Comparison of ENCODE assay signal across 22 cellular contexts in genomic region chr4:102534845-102535244, GRCh38. TPM values are rescaled to one million over a fixed set of nuclear protein-coding genes. Genes with fewer than 3 reads are reported as not detected.
DNase-seq lines count a peak whose midpoint lies in the region; ATAC-seq and TF ChIP-seq lines count a peak whose summit lies in the region.
"Had no signal": no experiment of that assay in that cellular context is flagged by ENCODE, and none has a peak within 500 bp of the region (broad histone marks: within the 10 kb centered on the region; RNA-seq: fewer than 3 reads in every experiment).

No MANE protein-coding gene starts in this region.

- peaks cover 22% of the 10 kb centered on the region for H3K4me1 ChIP-seq in KMS-11 (ENCODE audit: low read depth, poor library complexity, severe bottlenecking)
- H3K4me1 ChIP-seq: Peyer's patch had no signal

- no peak overlapping the region for H3K9ac ChIP-seq in KMS-11

- no peaks in the 10 kb centered on the region for H3K36me3 ChIP-seq in KMS-11 (ENCODE audit: insufficient read depth)

- peaks cover 63% of the 10 kb centered on the region for H3K4me1 Mint-ChIP-seq in activated CD4-positive, alpha-beta T cell treated with anti-CD3 and anti-CD28 coated beads for 36 hours
- peaks cover 56% of the 10 kb centered on the region for H3K4me1 Mint-ChIP-seq in activated T-helper 2 cell treated with anti-CD3 and anti-CD28 coated beads, Interferon-gamma antibody, Interleukin-2, Interleukin-4, amounts not matched to agents 10 μg/mL and 5 μg/mL and 100 μg/mL, durations not matched to agents 14 hours and 24 hours and 36 hours (ENCODE audit: low read depth)
- H3K4me1 Mint-ChIP-seq in natural killer cell, result peaks cover 38 to 62% of the 10 kb centered on the region in 2 donors
- H3K4me1 Mint-ChIP-seq in activated CD4-positive, alpha-beta memory T cell treated with anti-CD3 and anti-CD28 coated beads, Interleukin-2, amount 10 ng/mL, durations not matched to agents 7 days and 5 days, result peaks cover 39% of the 10 kb centered on the region

- no peaks in the 10 kb centered on the region; the same call in 1 of the 2 replicates for H3K79me2 ChIP-seq in KMS-11 (ENCODE audit: insufficient read depth, low read depth)

- H3K27me3 ChIP-seq in KMS-11 (ENCODE audit: insufficient read depth, low read depth), result no peaks in the 10 kb centered on the region
- H3K27me3 ChIP-seq: Peyer's patch had no signal

- no peak overlapping the region for H3K27ac ChIP-seq in KMS-11
- H3K27ac ChIP-seq: Peyer's patch had no signal

- POLR2A ChIA-PET in activated CD4-positive, alpha-beta T cell treated with anti-CD3 and anti-CD28 coated beads for 36 hours (lab: Charles Lee), result no interaction called here
- POLR2A ChIA-PET in activated CD4-positive, alpha-beta memory T cell treated with anti-CD3 and anti-CD28 coated beads, Interleukin-2, amount 10 ng/mL, durations not matched to agents 7 days and 5 days (lab: Charles Lee), result interaction anchor here (0.6 to 1.6 kb wide), 4 partner anchors 34 to 334 kb away, joined by 3 to 5 read pairs (median 4); partner anchors contain the start of gene NFKB1

- peaks cover 59% of the 10 kb centered on the region for H3K36me3 Mint-ChIP-seq in activated CD4-positive, alpha-beta T cell treated with anti-CD3 and anti-CD28 coated beads for 36 hours (ENCODE audit: low read depth)
- peaks cover 79% of the 10 kb centered on the region for H3K36me3 Mint-ChIP-seq in activated T-helper 2 cell treated with anti-CD3 and anti-CD28 coated beads, Interferon-gamma antibody, Interleukin-2, Interleukin-4, amounts not matched to agents 10 μg/mL and 5 μg/mL and 100 μg/mL, durations not matched to agents 14 hours and 24 hours and 36 hours (ENCODE audit: low read depth)
- peaks cover 11% of the 10 kb centered on the region for H3K36me3 Mint-ChIP-seq in natural killer cell
- H3K36me3 Mint-ChIP-seq in activated CD4-positive, alpha-beta memory T cell treated with anti-CD3 and anti-CD28 coated beads, Interleukin-2, amount 10 ng/mL, durations not matched to agents 7 days and 5 days (ENCODE audit: low read depth), result peaks cover 61% of the 10 kb centered on the region

- TF ChIP-seq CTCF in KMS-11 (conservative IDR thresholded peaks at IDR 0.05; ENCODE audit: low read depth, low read length) (no peak), natural killer cell (IDR thresholded peaks at IDR 0.05) (no peak)

- no peak overlapping the region for H3K4me3 ChIP-seq in KMS-11 (IDR thresholded peaks at IDR 0.05; ENCODE audit: insufficient read depth, low read depth, low read length)
- H3K4me3 ChIP-seq: lung, Peyer's patch had no signal

- H3K4me2 ChIP-seq in KMS-11, result peak overlapping the region; percentile 4; the same call in 1 of the 2 replicates

- H3K27me3 Mint-ChIP-seq in activated CD4-positive, alpha-beta T cell treated with anti-CD3 and anti-CD28 coated beads for 36 hours, result no peaks in the 10 kb centered on the region
- H3K27me3 Mint-ChIP-seq in activated T-helper 2 cell treated with anti-CD3 and anti-CD28 coated beads, Interferon-gamma antibody, Interleukin-2, Interleukin-4, amounts not matched to agents 10 μg/mL and 5 μg/mL and 100 μg/mL, durations not matched to agents 14 hours and 24 hours and 36 hours (ENCODE audit: low read depth), result no peaks in the 10 kb centered on the region
- no peaks in the 10 kb centered on the region for H3K27me3 Mint-ChIP-seq in natural killer cell (ENCODE audit: low read depth in 2 of 2)
- no peaks in the 10 kb centered on the region for H3K27me3 Mint-ChIP-seq in activated CD4-positive, alpha-beta memory T cell treated with anti-CD3 and anti-CD28 coated beads, Interleukin-2, amount 10 ng/mL, durations not matched to agents 7 days and 5 days
- H3K27me3 Mint-ChIP-seq: activated CD4-positive, alpha-beta T cell treated with anti-CD3 and anti-CD28 coated beads, Interleukin-2, amount 10 ng/mL, durations not matched to agents 7 days and 5 days; progenitor cell of endocrine pancreas; type B pancreatic cell had no signal

- peak; percentile 22 for ATAC-seq in activated CD4-positive, alpha-beta T cell treated with anti-CD3 and anti-CD28 coated beads for 36 hours
- peak; percentile 15 to 35 (median 34) for ATAC-seq in natural killer cell
- ATAC-seq: sciatic nerve had no signal

- no peak overlapping the region for H2AFZ ChIP-seq in KMS-11 (ENCODE audit: low read depth)

- intact Hi-C loops in activated CD4-positive, alpha-beta T cell treated with anti-CD3 and anti-CD28 coated beads for 36 hours (cut with DNase I, micrococcal nuclease), result loop anchor here (1.0 to 5.0 kb wide), 6 partner anchors 8 to 33 kb away; partner anchors contain the start of gene NFKB1 (in 1 of the 2)
- intact Hi-C loops in activated T-helper 2 cell treated with anti-CD3 and anti-CD28 coated beads, Interferon-gamma antibody, Interleukin-2, Interleukin-4, amounts not matched to agents 10 μg/mL and 5 μg/mL and 100 μg/mL, durations not matched to agents 14 hours and 24 hours and 36 hours (cut with micrococcal nuclease), result loop anchor here (1.0 to 2.0 kb wide), 8 partner anchors 8 to 272 kb away; partner anchors contain the start of genes NFKB1 and SLC39A8
- intact Hi-C loops in natural killer cell (cut with micrococcal nuclease), result no loop called here

- CTCF ChIA-PET in activated CD4-positive, alpha-beta T cell treated with anti-CD3 and anti-CD28 coated beads for 36 hours (lab: Charles Lee), result interaction anchor here (1.2 to 1.3 kb wide), 4 partner anchors 9 to 93 kb away, joined by 3 to 5 read pairs (median 4); no protein-coding TSS in a partner anchor
- CTCF ChIA-PET in activated CD4-positive, alpha-beta memory T cell treated with anti-CD3 and anti-CD28 coated beads, Interleukin-2, amount 10 ng/mL, durations not matched to agents 7 days and 5 days (lab: Charles Lee), result no interaction called here

- no peak for DNase-seq in activated CD4-positive, alpha-beta T cell treated with anti-CD3 and anti-CD28 coated beads for 36 hours
- DNase-seq in activated CD4-positive, alpha-beta T cell treated with anti-CD3 and anti-CD28 coated beads, Interleukin-2, amount 50 U/mL, for 4 hours, result no peak
- DNase-seq in activated T-helper 2 cell treated with anti-CD3 and anti-CD28 coated beads, Interferon-gamma antibody, Interleukin-2, Interleukin-4, amounts not matched to agents 10 μg/mL and 5 μg/mL and 100 μg/mL, durations not matched to agents 14 hours and 24 hours and 36 hours (ENCODE audit: low spot score), result no peak
- DNase-seq in natural killer cell, result no peak
- no peak for DNase-seq in NCI-H2029 treated with DMSO at 0.1 percent for 48 hours (lab: John Stamatoyannopoulos, UW)
- DNase-seq in kidney tubule cell (ENCODE audit: low spot score), result no peak
- DNase-seq in activated CD4-positive, alpha-beta memory T cell treated with anti-CD3 and anti-CD28 coated beads, Interleukin-2, amount 10 ng/mL, durations not matched to agents 7 days and 5 days, result no peak
- DNase-seq: activated CD4-positive, alpha-beta T cell treated with anti-CD3 and anti-CD28 coated beads, Interleukin-2, amount 10 ng/mL, durations not matched to agents 7 days and 5 days; activated CD8-positive, alpha-beta memory T cell treated with anti-CD3 and anti-CD28 coated beads, Interleukin-2, amount 50 U/mL, for 4 hours; AML-193; GDM1; glutamatergic neuron; KBM-7; NCI-H2171; NCI-H510A treated with DMSO at 0.1 percent for 48 hours; Peyer's patch; stimulated activated CD4-positive, alpha-beta T cell treated with anti-CD3 and anti-CD28 coated beads, Interleukin-15, amount 100 ng/mL, for 24 hours had no signal

- H3K9me3 Mint-ChIP-seq in activated CD4-positive, alpha-beta T cell treated with anti-CD3 and anti-CD28 coated beads for 36 hours (ENCODE audit: low read depth), result no peaks in the 10 kb centered on the region
- no peaks in the 10 kb centered on the region for H3K9me3 Mint-ChIP-seq in activated T-helper 2 cell treated with anti-CD3 and anti-CD28 coated beads, Interferon-gamma antibody, Interleukin-2, Interleukin-4, amounts not matched to agents 10 μg/mL and 5 μg/mL and 100 μg/mL, durations not matched to agents 14 hours and 24 hours and 36 hours
- no peaks in the 10 kb centered on the region for H3K9me3 Mint-ChIP-seq in natural killer cell
- H3K9me3 Mint-ChIP-seq in activated CD4-positive, alpha-beta memory T cell treated with anti-CD3 and anti-CD28 coated beads, Interleukin-2, amount 10 ng/mL, durations not matched to agents 7 days and 5 days, result no peaks in the 10 kb centered on the region
- H3K9me3 Mint-ChIP-seq: activated CD4-positive, alpha-beta T cell treated with anti-CD3 and anti-CD28 coated beads, Interleukin-2, amount 10 ng/mL, durations not matched to agents 7 days and 5 days; type B pancreatic cell had no signal

- H3K27ac Mint-ChIP-seq in activated CD4-positive, alpha-beta T cell treated with anti-CD3 and anti-CD28 coated beads for 36 hours, result peak overlapping the region; percentile 65
- peak overlapping the region; percentile 42 for H3K27ac Mint-ChIP-seq in activated T-helper 2 cell treated with anti-CD3 and anti-CD28 coated beads, Interferon-gamma antibody, Interleukin-2, Interleukin-4, amounts not matched to agents 10 μg/mL and 5 μg/mL and 100 μg/mL, durations not matched to agents 14 hours and 24 hours and 36 hours
- H3K27ac Mint-ChIP-seq in natural killer cell, result peak overlapping the region; percentile 74
- H3K27ac Mint-ChIP-seq in activated CD4-positive, alpha-beta memory T cell treated with anti-CD3 and anti-CD28 coated beads, Interleukin-2, amount 10 ng/mL, durations not matched to agents 7 days and 5 days, result no peak overlapping the region
- H3K27ac Mint-ChIP-seq: activated CD4-positive, alpha-beta T cell treated with anti-CD3 and anti-CD28 coated beads, Interleukin-2, amount 10 ng/mL, durations not matched to agents 7 days and 5 days; progenitor cell of endocrine pancreas; type B pancreatic cell had no signal

- no peaks in the 10 kb centered on the region for H4K20me1 ChIP-seq in KMS-11 (ENCODE audit: insufficient read depth)

- no peak overlapping the region for H3K4me3 Mint-ChIP-seq in activated CD4-positive, alpha-beta T cell treated with anti-CD3 and anti-CD28 coated beads for 36 hours
- H3K4me3 Mint-ChIP-seq in activated T-helper 2 cell treated with anti-CD3 and anti-CD28 coated beads, Interferon-gamma antibody, Interleukin-2, Interleukin-4, amounts not matched to agents 10 μg/mL and 5 μg/mL and 100 μg/mL, durations not matched to agents 14 hours and 24 hours and 36 hours (ENCODE audit: low read depth), result no peak overlapping the region
- peak overlapping the region; percentile 25 for H3K4me3 Mint-ChIP-seq in natural killer cell
- H3K4me3 Mint-ChIP-seq in activated CD4-positive, alpha-beta memory T cell treated with anti-CD3 and anti-CD28 coated beads, Interleukin-2, amount 10 ng/mL, durations not matched to agents 7 days and 5 days, result no peak overlapping the region
- H3K4me3 Mint-ChIP-seq: activated CD4-positive, alpha-beta T cell treated with anti-CD3 and anti-CD28 coated beads, Interleukin-2, amount 10 ng/mL, durations not matched to agents 7 days and 5 days; type B pancreatic cell had no signal

RNA-seq across cellular contexts. Expression of gene NFKB1, which starts 33.7 kb away (rescaled TPM):
- total RNA-seq in activated CD4-positive, alpha-beta T cell treated with anti-CD3 and anti-CD28 coated beads for 36 hours, result 100 to 1,000 TPM; 167 to 174 TPM
- total RNA-seq in activated T-helper 2 cell treated with anti-CD3 and anti-CD28 coated beads, Interferon-gamma antibody, Interleukin-2, Interleukin-4, amounts not matched to agents 10 μg/mL and 5 μg/mL and 100 μg/mL, durations not matched to agents 14 hours and 24 hours and 36 hours, result 199 and 205 TPM in 2 replicates
- 100 to 1,000 TPM; 144 to 235 (median 163) TPM for total RNA-seq in natural killer cell
- total RNA-seq in activated CD4-positive, alpha-beta memory T cell treated with anti-CD3 and anti-CD28 coated beads, Interleukin-2, amount 10 ng/mL, durations not matched to agents 7 days and 5 days, result 10 to 100 TPM; 84.7 to 88.1 TPM
